In the genomic region with DNA sequence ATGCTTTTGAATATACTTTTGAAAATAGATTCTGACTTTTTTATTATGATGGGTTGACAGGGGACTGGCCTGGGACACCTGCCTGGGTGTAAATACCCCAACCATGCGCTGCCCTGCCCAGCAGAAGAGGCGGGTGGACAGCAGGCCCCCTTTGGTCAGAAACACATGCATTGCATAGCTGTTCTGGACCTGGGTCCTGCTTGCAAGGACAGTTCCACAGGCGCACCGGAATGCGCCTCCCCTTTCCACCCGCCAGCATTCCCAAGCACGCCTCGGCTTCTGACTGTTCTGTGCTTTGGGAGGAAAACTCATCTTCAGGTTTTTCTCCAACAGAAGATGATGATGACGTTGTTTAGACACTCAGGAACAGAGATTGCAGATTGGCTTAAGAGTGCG, we compare ENCODE assay signal across 8 cellular contexts. TPM values are rescaled to one million over a fixed set of nuclear protein-coding genes. Genes with fewer than 3 reads are reported as not detected.
A peak's percentile ranks its signal among the peaks of the same experiment; 100 is the strongest.
DNase-seq lines count a peak whose midpoint lies in the region; ATAC-seq and TF ChIP-seq lines count a peak whose summit lies in the region.

No MANE protein-coding gene starts in this region.

- H3K27me3 Mint-ChIP-seq in HFFc6 (ENCODE audit: insufficient read depth) (peaks cover 9% of the 10 kb centered on the region), naive B cell (peaks cover 28 to 35% (median 33%) of the 10 kb centered on the region in 3 donors)

- DNase-seq in HFFc6 (no peak), astrocyte of the spinal cord (ENCODE audit: low read depth, low spot score) (no peak), naive B cell (no peak), ACHN (no peak), NCI-H748 (lab: John Stamatoyannopoulos, UW; ENCODE audit: unreplicated experiment) (no peak), germinal center (ENCODE audit: low spot score) (no peak), GDM1 (lab: John Stamatoyannopoulos, UW) (no peak)

- peaks cover 66% of the 10 kb centered on the region for H3K9me3 ChIP-seq in BLaER1

- H3K9me3 Mint-ChIP-seq in HFFc6 (peaks cover 21% of the 10 kb centered on the region), naive B cell (peaks cover 0 to 10% (median 3%) of the 10 kb centered on the region in 7 donors)

- H3K4me2 ChIP-seq in BLaER1, result peak overlapping the region; percentile 79; the same call in 1 of the 2 replicates

- H3K9ac ChIP-seq in BLaER1, result no peak overlapping the region

- in situ Hi-C loops in astrocyte of the spinal cord (cut with HindIII; ENCODE audit: low sequenced_read_pairs), result no loop called here
- in situ Hi-C loops in ACHN (cut with HindIII; ENCODE audit: low pct_ligation_motif_present, low pct_unique_long_range_greater_than_20kb, low sequenced_read_pairs), result loop anchor here (25.0 kb wide), 1 partner anchor 124 kb away; no protein-coding TSS in a partner anchor

- peak overlapping the region; percentile 95 for H3K4me3 Mint-ChIP-seq in HFFc6
- peak overlapping the region; percentile 95 to 99 (median 97) for H3K4me3 Mint-ChIP-seq in naive B cell

- H3K27ac ChIP-seq in BLaER1, result no peak overlapping the region

- H3K4me1 Mint-ChIP-seq in HFFc6 (ENCODE audit: low read depth), result peaks cover 11% of the 10 kb centered on the region
- peaks cover 32 to 65% (median 56%) of the 10 kb centered on the region in 3 donors for H3K4me1 Mint-ChIP-seq in naive B cell

- peak overlapping the region; percentile 85 for H3K4me3 ChIP-seq in BLaER1
- H3K4me3 ChIP-seq in astrocyte of the spinal cord (ENCODE audit: low read depth, low read length), result peak overlapping the region; percentile 84

- no peaks in the 10 kb centered on the region for H3K27me3 ChIP-seq in BLaER1

- TF ChIP-seq CTCF in HFFc6 (IDR thresholded peaks at IDR 0.05) (no peak), astrocyte of the spinal cord (IDR thresholded peaks at IDR 0.05; ENCODE audit: low read depth, low read length) (no peak)

- no peaks in the 10 kb centered on the region for H4K20me1 ChIP-seq in BLaER1

- ATAC-seq in naive B cell (ENCODE audit: low read depth in 2 of 2), result no peak

- peaks cover 14% of the 10 kb centered on the region for H3K36me3 Mint-ChIP-seq in HFFc6 (ENCODE audit: low read depth)
- peaks cover 0 to 25% of the 10 kb centered on the region in 2 donors for H3K36me3 Mint-ChIP-seq in naive B cell

- H3K36me3 ChIP-seq in BLaER1, result peaks cover 24% of the 10 kb centered on the region

- H3K27ac Mint-ChIP-seq in HFFc6 (peak overlapping the region; percentile 99), naive B cell (peak overlapping the region in 5 of 6 donors; percentile 97 to 99 (median 98))

- peaks cover 20% of the 10 kb centered on the region for H3K4me1 ChIP-seq in BLaER1

RNA-seq across cellular contexts. Expression of a gene that starts 0.4 kb away (rescaled TPM):
- 1 to 10 TPM; 2.1 to 3.4 (median 2.7) TPM for total RNA-seq in HFFc6 (2021; fragmentation: NEBNext Ultra II Directional; extraction: Animal tissue kit (Norgen Biotek cat#: 25700))
- polyA plus RNA-seq in naive B cell (ENCODE audit: low read depth in 6 of 6), result 10 to 100 TPM in 5 of 6 donors, 1 to 10 TPM in 1; 6.5 to 19.5 (median 14.4) TPM
